In genomic region chr3:13166243-13167063, GRCh38 we compare ENCODE assay signal across 20 cellular contexts.
DNase-seq lines count a peak whose midpoint lies in the region; ATAC-seq, FAIRE-seq and TF ChIP-seq lines count a peak whose summit lies in the region.
"Had no signal": no experiment of that assay in that cellular context is flagged by ENCODE, and none has a peak within 500 bp of the region (broad histone marks: within the 10 kb centered on the region; RNA-seq: fewer than 3 reads in every experiment).

No MANE protein-coding gene starts in this region.

- H3K4me2 ChIP-seq in BLaER1 treated with 17β-estradiol and CSF1 and Interleukin-3, amounts not matched to agents 10 nM and 100 nM = peak overlapping the region in 7 of 11 experiments; percentile 10 to 90 (median 63); a peak in 10 of 22 replicates

- in situ Hi-C loops in KBM-7 (cut with MboI; ENCODE audit: low pct_unique_long_range_greater_than_20kb, low sequenced_read_pairs) = no loop called here

- DNase-seq in KBM-7 (peak; percentile 35), kidney (peak; percentile 41), posterior vena cava (ENCODE audit: low spot score) (peak; percentile 52), upper lobe of left lung (no peak), testis (no peak)
- no peak for DNase-seq in stimulated activated CD4-positive, alpha-beta T cell treated with anti-CD3 and anti-CD28 coated beads, Interleukin-4, amount 100 ng/mL, for 4 hours
- no peak for DNase-seq in activated CD4-positive, alpha-beta memory T cell treated with anti-CD3 and anti-CD28 coated beads for 36 hours
- DNase-seq: CD8-positive, alpha-beta memory T cell; DMS53; HFFc6; IMR-90; Karpas-422; NCI-H1092; NCI-H146; NCI-H2081; NCI-H446 treated with DMSO at 0.1 percent for 48 hours; SHP77 had no signal

- no peak for ATAC-seq in upper lobe of left lung (ENCODE audit: low FRiP score in 2 of 2)

- no peak overlapping the region for H3K27ac ChIP-seq in BLaER1 treated with 17β-estradiol and CSF1 and Interleukin-3, amounts not matched to agents 10 nM and 100 nM
- H3K27ac ChIP-seq in kidney (ENCODE audit: low read depth in 2 of 2, low read length in 2 of 2) = no peak overlapping the region
- H3K27ac ChIP-seq in upper lobe of left lung = no peak overlapping the region
- no peak overlapping the region for H3K27ac ChIP-seq in testis
- H3K27ac ChIP-seq: SK-N-MC had no signal

- H3K9ac ChIP-seq in BLaER1 treated with 17β-estradiol and CSF1 and Interleukin-3, amounts not matched to agents 10 nM and 100 nM = no peak overlapping the region
- H3K9ac ChIP-seq in kidney (ENCODE audit: low read length in 2 of 2) = no peak overlapping the region

- H3K36me3 Mint-ChIP-seq in activated CD4-positive, alpha-beta memory T cell treated with anti-CD3 and anti-CD28 coated beads for 36 hours = no peaks in the 10 kb centered on the region
- H3K36me3 Mint-ChIP-seq: CD8-positive, alpha-beta memory T cell had no signal

- TF ChIP-seq CTCF in kidney (IDR thresholded peaks at IDR 0.05; ENCODE audit: borderline replicate concordance, extremely low read depth, insufficient read depth) = no peak
- TF ChIP-seq CTCF in upper lobe of left lung (IDR thresholded peaks at IDR 0.05) = no peak
- no peak for TF ChIP-seq CTCF in testis (IDR thresholded peaks at IDR 0.05)

- H3K4me1 Mint-ChIP-seq in activated CD4-positive, alpha-beta memory T cell treated with anti-CD3 and anti-CD28 coated beads for 36 hours (ENCODE audit: low read depth) = no peaks in the 10 kb centered on the region
- H3K4me1 Mint-ChIP-seq: CD8-positive, alpha-beta memory T cell had no signal

- 78 to 86% methylated on average over 13 of the region's 13 CpGs for WGBS in upper lobe of left lung, 2 donors
- WGBS in testis, 2 donors = 75 to 91% methylated on average over 10 to 13 of the region's 13 CpGs

- no peaks in the 10 kb centered on the region for H3K9me3 Mint-ChIP-seq in activated CD4-positive, alpha-beta memory T cell treated with anti-CD3 and anti-CD28 coated beads for 36 hours
- H3K9me3 Mint-ChIP-seq: HFFc6 had no signal

- no peaks in the 10 kb centered on the region for H3K36me3 ChIP-seq in BLaER1 treated with 17β-estradiol and CSF1 and Interleukin-3, amounts not matched to agents 10 nM and 100 nM
- H3K36me3 ChIP-seq in kidney (ENCODE audit: control insufficient read depth in 1 of 2, insufficient read depth in 2 of 2, low read length in 2 of 2) = no peaks in the 10 kb centered on the region
- H3K36me3 ChIP-seq in upper lobe of left lung = no peaks in the 10 kb centered on the region
- no peaks in the 10 kb centered on the region for H3K36me3 ChIP-seq in testis (ENCODE audit: low read depth, missing control alignments)

- peaks cover 0 to 86% (median 65%) of the 10 kb centered on the region in 10 experiments; a peak in 17 of 20 replicates for H3K4me1 ChIP-seq in BLaER1 treated with 17β-estradiol and CSF1 and Interleukin-3, amounts not matched to agents 10 nM and 100 nM
- no peaks in the 10 kb centered on the region for H3K4me1 ChIP-seq in kidney (ENCODE audit: control insufficient read depth in 1 of 2, insufficient read depth in 1 of 2, low read depth in 1 of 2, low read length in 2 of 2)
- H3K4me1 ChIP-seq in upper lobe of left lung = no peaks in the 10 kb centered on the region
- no peaks in the 10 kb centered on the region for H3K4me1 ChIP-seq in testis

- no peak overlapping the region for H3K4me3 Mint-ChIP-seq in activated CD4-positive, alpha-beta memory T cell treated with anti-CD3 and anti-CD28 coated beads for 36 hours
- H3K4me3 Mint-ChIP-seq: CD8-positive, alpha-beta memory T cell; HFFc6 had no signal

- no peaks in the 10 kb centered on the region for H3K27me3 ChIP-seq in BLaER1 treated with 17β-estradiol and CSF1 and Interleukin-3, amounts not matched to agents 10 nM and 100 nM
- no peaks in the 10 kb centered on the region for H3K27me3 ChIP-seq in upper lobe of left lung
- no peaks in the 10 kb centered on the region for H3K27me3 ChIP-seq in testis

- no peak for TF ChIP-seq EP300 in upper lobe of left lung (IDR thresholded peaks at IDR 0.05)

- peaks cover 0 to 12% (median 6%) of the 10 kb centered on the region in 11 experiments; a peak in 13 of 22 replicates for H3K9me3 ChIP-seq in BLaER1 treated with 17β-estradiol and CSF1 and Interleukin-3, amounts not matched to agents 10 nM and 100 nM (replicated peaks in 1 of 11)
- H3K9me3 ChIP-seq in kidney (ENCODE audit: control insufficient read depth in 1 of 2, low read length in 2 of 2) = no peaks in the 10 kb centered on the region
- H3K9me3 ChIP-seq in upper lobe of left lung = no peaks in the 10 kb centered on the region
- H3K9me3 ChIP-seq in testis = no peaks in the 10 kb centered on the region

- no peak overlapping the region for H3K27ac Mint-ChIP-seq in activated CD4-positive, alpha-beta memory T cell treated with anti-CD3 and anti-CD28 coated beads for 36 hours
- H3K27ac Mint-ChIP-seq: CD8-positive, alpha-beta memory T cell; HFFc6 had no signal

- H3K27me3 Mint-ChIP-seq in activated CD4-positive, alpha-beta memory T cell treated with anti-CD3 and anti-CD28 coated beads for 36 hours = no peaks in the 10 kb centered on the region

- no peak for FAIRE-seq in kidney (lab: Jason Lieb, UNC)
- FAIRE-seq: H54 had no signal

- intact Hi-C loops in kidney (cut with DNase I) = no loop called here
- intact Hi-C loops in posterior vena cava (cut with DNase I) = no loop called here
- intact Hi-C loops in activated CD4-positive, alpha-beta memory T cell treated with anti-CD3 and anti-CD28 coated beads for 36 hours (cut with micrococcal nuclease) = no loop called here
- intact Hi-C loops in testis (cut with DNase I; ENCODE audit: low total_unique reads) = no loop called here

- TF ChIP-seq POLR2A in upper lobe of left lung (IDR thresholded peaks at IDR 0.05) (no peak), testis (IDR thresholded peaks at IDR 0.05) (no peak)

- CTCF ChIA-PET in activated CD4-positive, alpha-beta memory T cell treated with anti-CD3 and anti-CD28 coated beads for 36 hours (lab: Charles Lee) = no interaction called here

- H4K20me1 ChIP-seq in BLaER1 treated with 17β-estradiol and CSF1 and Interleukin-3, amounts not matched to agents 10 nM and 100 nM = 0 out of 22 replicates have a peak, but pooled peaks cover 0 to 10% (median 0%) of the 10 kb centered on the region in 11 experiments

- no peak overlapping the region for H3K4me3 ChIP-seq in BLaER1 treated with 17β-estradiol and CSF1 and Interleukin-3, amounts not matched to agents 10 nM and 100 nM
- no peak overlapping the region for H3K4me3 ChIP-seq in kidney (ENCODE audit: low read length in 2 of 2)
- H3K4me3 ChIP-seq in upper lobe of left lung = no peak overlapping the region
- no peak overlapping the region for H3K4me3 ChIP-seq in testis
- H3K4me3 ChIP-seq: SK-N-MC had no signal

- POLR2A ChIA-PET in activated CD4-positive, alpha-beta memory T cell treated with anti-CD3 and anti-CD28 coated beads for 36 hours (lab: Charles Lee) = no interaction called here

Comparison
In these comparisons a context has a peak if more than half of its experiments do, and no peak if none do; other contexts are left out.
1. DNase-seq: peak in KBM-7 (single experiment), kidney (single experiment) and posterior vena cava (single experiment); none in upper lobe of left lung (0 of 2), stimulated activated CD4-positive, alpha-beta T cell treated with anti-CD3 and anti-CD28 coated beads, Interleukin-4, amount 100 ng/mL, for 4 hours (0 of 2), activated CD4-positive, alpha-beta memory T cell treated with anti-CD3 and anti-CD28 coated beads for 36 hours (single experiment) and testis (single experiment).